23 cellular contexts compared by ENCODE assay signal in the genomic region with DNA sequence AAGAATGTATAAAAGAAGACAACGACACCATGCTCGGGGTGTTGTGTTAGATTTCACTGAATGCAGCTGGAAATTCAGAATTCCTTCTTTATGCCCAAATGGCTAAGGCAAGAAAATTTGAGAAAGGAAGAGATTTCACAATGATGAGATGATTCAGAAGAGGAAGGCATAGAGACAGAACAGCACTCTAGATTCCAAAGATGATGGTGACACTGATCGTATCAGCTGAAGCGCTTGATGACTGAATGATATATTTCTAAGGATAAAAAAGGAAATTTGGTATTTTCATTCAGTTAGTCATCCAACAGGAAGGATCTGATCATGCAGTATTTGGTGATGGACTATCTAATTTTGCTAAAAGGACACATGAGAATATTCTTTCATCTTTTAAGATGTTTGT.
"Had no signal": no experiment of that assay in that cellular context is flagged by ENCODE, and none has a peak within 500 bp of the region (broad histone marks: within the 10 kb centered on the region; RNA-seq: fewer than 3 reads in every experiment).

No MANE protein-coding gene starts in this region.

- H3K27me3 Mint-ChIP-seq: type B pancreatic cell had no signal

- H3K4me1 ChIP-seq: gastroesophageal sphincter, left ventricle myocardium inferior, lower lobe of right lung, neural progenitor cell, right atrium auricular region, sigmoid colon, suprapubic skin, thyroid gland had no signal

- H2AFZ ChIP-seq: neural progenitor cell had no signal

- DNase-seq: effector memory CD4-positive, alpha-beta T cell; foreskin fibroblast; glutamatergic neuron; kidney; left cardiac atrium; left ventricle myocardium inferior; lower lobe of right lung; mesenchymal stem cell; midbrain; nucleus accumbens; ovary; sigmoid colon; small intestine; stimulated activated CD4-positive, alpha-beta T cell treated with anti-CD3 and anti-CD28 coated beads, Interleukin-12 subunit alpha, Interleukin-12 subunit beta, amount 100 ng/mL, for 4 hours; stimulated activated naive CD4-positive, alpha-beta T cell; thyroid gland had no signal

- H3K27ac ChIP-seq: gastroesophageal sphincter, left ventricle myocardium inferior, lower lobe of right lung, neural progenitor cell, ovary, right atrium auricular region, sigmoid colon, suprapubic skin, thyroid gland had no signal

- H3K9ac ChIP-seq: neural progenitor cell had no signal

- H3K27me3 ChIP-seq: gastroesophageal sphincter, neural progenitor cell, ovary, right atrium auricular region, sigmoid colon, suprapubic skin, thyroid gland had no signal

- H3K9me3 ChIP-seq: lower lobe of right lung, ovary, right atrium auricular region, thyroid gland had no signal

- H3K4me2 ChIP-seq: neural progenitor cell had no signal

- H3K4me3 Mint-ChIP-seq: natural killer cell treated with Interleukin-12 subunit alpha and Interleukin-12 subunit beta and Interleukin-15 and Interleukin-18, amount 100 ng/mL, for 72 hours; neural progenitor cell; type B pancreatic cell had no signal

- H3K36me3 ChIP-seq: lower lobe of right lung, neural progenitor cell, ovary, right atrium auricular region, sigmoid colon, suprapubic skin, thyroid gland had no signal

- ATAC-seq: esophagus mucosa; gastroesophageal sphincter; left cardiac atrium; lower lobe of right lung; natural killer cell treated with Interleukin-12 subunit alpha and Interleukin-12 subunit beta and Interleukin-15 and Interleukin-18, amount 100 ng/mL, for 72 hours had no signal

- H3K4me3 ChIP-seq: gastroesophageal sphincter, left ventricle myocardium inferior, lower lobe of right lung, neural progenitor cell, ovary, right atrium auricular region, sigmoid colon, suprapubic skin, thyroid gland had no signal

- H3K27ac Mint-ChIP-seq: natural killer cell treated with Interleukin-12 subunit alpha and Interleukin-12 subunit beta and Interleukin-15 and Interleukin-18, amount 100 ng/mL, for 72 hours; neural progenitor cell; type B pancreatic cell had no signal
